In genomic region chr7:150334108-150334507, GRCh38 we compare ENCODE assay signal across 28 cellular contexts. TPM values are rescaled to one million over a fixed set of nuclear protein-coding genes. Genes with fewer than 3 reads are reported as not detected.
DNase-seq lines count a peak whose midpoint lies in the region; ATAC-seq, FAIRE-seq and TF ChIP-seq lines count a peak whose summit lies in the region.
"Had no signal": no experiment of that assay in that cellular context is flagged by ENCODE, and none has a peak within 500 bp of the region (broad histone marks: within the 10 kb centered on the region; RNA-seq: fewer than 3 reads in every experiment).

No MANE protein-coding gene starts in this region.

- H3K4me1 Mint-ChIP-seq in activated T-helper 17 cell treated with anti-CD3 and anti-CD28 coated beads, Interleukin-2, amount 50 U/mL, for 72 hours: no peaks in the 10 kb centered on the region

- intact Hi-C loops in kidney (cut with DNase I): no loop called here
- intact Hi-C loops in stomach (cut with DNase I; ENCODE audit: low total_unique reads): no loop called here

- DNase-seq in DND-41 (no peak), kidney (peak; percentile 24), stomach (no peak), NCI-H1417 (lab: John Stamatoyannopoulos, UW) (no peak), DMS153 treated with DMSO at 0.1 percent for 48 hours (lab: John Stamatoyannopoulos, UW; ENCODE audit: unreplicated experiment) (no peak)
- DNase-seq in stimulated activated naive CD4-positive, alpha-beta T cell (lab: John Stamatoyannopoulos, UW): no peak
- DNase-seq: 8988T; BE2C; Calu3; CD4-positive, alpha-beta T cell; DMS79 treated with DMSO at 0.1 percent for 48 hours; H9; KBM-7; MV-4-11; NCI-H1417 treated with DMSO at 0.1 percent for 48 hours; NCI-H1930; NCI-H2171 treated with DMSO at 0.1 percent for 48 hours; NCI-H446 treated with DMSO at 0.1 percent for 48 hours; NCI-H748 treated with DMSO at 0.1 percent for 48 hours; PC-3 had no signal

- H3K27ac ChIP-seq in DND-41 (ENCODE audit: low read length) (peak overlapping the region; percentile 22; the same call in 1 of the 2 replicates), kidney (ENCODE audit: low read depth in 2 of 2, low read length in 2 of 2) (no peak overlapping the region), stomach (peak overlapping the region in 3 of 5 donors; percentile 29 to 61 (median 58))
- H3K27ac ChIP-seq: HL-60, SJSA1 had no signal

- peaks cover 51% of the 10 kb centered on the region for H3K79me2 ChIP-seq in DND-41 (ENCODE audit: insufficient read depth, low read length)

- H3K27ac Mint-ChIP-seq in activated T-helper 17 cell treated with anti-CD3 and anti-CD28 coated beads, Interleukin-2, amount 50 U/mL, for 72 hours: peak overlapping the region; percentile 17
- H3K27ac Mint-ChIP-seq: CD4-positive, alpha-beta T cell had no signal

- WGBS in stomach, 5 donors: 89 to 97% (median 93%) methylated on average over 6 to 8 of the region's 8 CpGs

- H4K20me1 ChIP-seq in DND-41 (ENCODE audit: insufficient read depth, low read length): peaks cover 66% of the 10 kb centered on the region

- TF ChIP-seq POLR2A in stomach (IDR thresholded peaks at IDR 0.05): no peak

- H2AFZ ChIP-seq in DND-41 (ENCODE audit: low read depth, low read length): no peak overlapping the region

- H3K36me3 Mint-ChIP-seq in activated T-helper 17 cell treated with anti-CD3 and anti-CD28 coated beads, Interleukin-2, amount 50 U/mL, for 72 hours (ENCODE audit: low read depth): peaks cover 25% of the 10 kb centered on the region

- no peak for FAIRE-seq in kidney (lab: Jason Lieb, UNC)
- FAIRE-seq: G401.6, GM12878, GM18507, HTR-8/SVneo had no signal

- H3K27me3 ChIP-seq in DND-41 (ENCODE audit: insufficient read depth, low read length, poor library complexity): no peaks in the 10 kb centered on the region
- no peaks in the 10 kb centered on the region for H3K27me3 ChIP-seq in stomach
- H3K27me3 ChIP-seq: BE2C, SJSA1 had no signal

- H3K36me3 ChIP-seq in DND-41 (ENCODE audit: insufficient read depth, low read length) (peaks cover 93% of the 10 kb centered on the region), kidney (ENCODE audit: control insufficient read depth in 1 of 2, insufficient read depth in 2 of 2, low read length in 2 of 2) (peaks cover 0 to 2% of the 10 kb centered on the region in 2 donors), stomach (peaks cover 0 to 60% (median 47%) of the 10 kb centered on the region in 4 donors)
- H3K36me3 ChIP-seq: SJSA1 had no signal

- no peaks in the 10 kb centered on the region for H3K27me3 Mint-ChIP-seq in activated T-helper 17 cell treated with anti-CD3 and anti-CD28 coated beads, Interleukin-2, amount 50 U/mL, for 72 hours
- H3K27me3 Mint-ChIP-seq: CD4-positive, alpha-beta T cell had no signal

- no peak overlapping the region for H3K4me3 ChIP-seq in DND-41 (ENCODE audit: low read depth in 1 of 2, low read length in 2 of 2)
- no peak overlapping the region for H3K4me3 ChIP-seq in kidney (ENCODE audit: low read length in 2 of 2)
- no peak overlapping the region for H3K4me3 ChIP-seq in stomach
- H3K4me3 ChIP-seq: GM12878, SJSA1 had no signal

- H3K9me3 Mint-ChIP-seq in activated T-helper 17 cell treated with anti-CD3 and anti-CD28 coated beads, Interleukin-2, amount 50 U/mL, for 72 hours: no peaks in the 10 kb centered on the region
- H3K9me3 Mint-ChIP-seq: CD4-positive, alpha-beta T cell; H9 had no signal

- H3K9me3 ChIP-seq in DND-41 (ENCODE audit: insufficient read depth, low read length, severe bottlenecking) (no peaks in the 10 kb centered on the region), kidney (ENCODE audit: control insufficient read depth in 1 of 2, low read length in 2 of 2) (no peaks in the 10 kb centered on the region), stomach (no peaks in the 10 kb centered on the region)
- H3K9me3 ChIP-seq: BE2C, SJSA1 had no signal

- H3K9ac ChIP-seq in DND-41 (ENCODE audit: low read depth, low read length) (no peak overlapping the region), kidney (ENCODE audit: low read length in 2 of 2) (no peak overlapping the region)

- TF ChIP-seq CTCF in DND-41 (IDR thresholded peaks at IDR 0.05; ENCODE audit: borderline replicate concordance, extremely low read depth, low read length, poor library complexity, severe bottlenecking): no peak
- no peak for TF ChIP-seq CTCF in kidney (IDR thresholded peaks at IDR 0.05; ENCODE audit: borderline replicate concordance, extremely low read depth, insufficient read depth)
- TF ChIP-seq CTCF in stomach (IDR thresholded peaks at IDR 0.05): no peak

- H3K4me1 ChIP-seq in DND-41 (ENCODE audit: insufficient read depth, low read length): no peaks in the 10 kb centered on the region
- H3K4me1 ChIP-seq in kidney (ENCODE audit: control insufficient read depth in 1 of 2, insufficient read depth in 1 of 2, low read depth in 1 of 2, low read length in 2 of 2): peaks cover 4 to 14% of the 10 kb centered on the region in 2 donors
- peaks cover 14 to 51% (median 39%) of the 10 kb centered on the region in 4 donors for H3K4me1 ChIP-seq in stomach
- H3K4me1 ChIP-seq: BE2C, SJSA1 had no signal

- no peak overlapping the region for H3K4me3 Mint-ChIP-seq in activated T-helper 17 cell treated with anti-CD3 and anti-CD28 coated beads, Interleukin-2, amount 50 U/mL, for 72 hours
- H3K4me3 Mint-ChIP-seq: CD4-positive, alpha-beta T cell; H9 had no signal

- TF ChIP-seq EP300 in stomach (IDR thresholded peaks at IDR 0.05): no peak

- no peak for ATAC-seq in DND-41 (ENCODE audit: insufficient read depth, low read depth)
- ATAC-seq in activated T-helper 17 cell treated with anti-CD3 and anti-CD28 coated beads, Interleukin-2, amount 50 U/mL, for 72 hours (replicated peaks): no peak
- ATAC-seq in HG03457 (IDR thresholded peaks at IDR 0.05; ENCODE audit: unreplicated experiment): no peak
- ATAC-seq: GM12878, PC-3 had no signal

- H3K4me2 ChIP-seq in DND-41 (ENCODE audit: insufficient read depth, low read length): no peak overlapping the region

RNA-seq across cellular contexts. Expression of gene RARRES2, which starts 7.3 kb away (rescaled TPM):
- not detected for total RNA-seq in activated T-helper 17 cell treated with anti-CD3 and anti-CD28 coated beads, Interleukin-2, amount 50 U/mL, for 72 hours
- total RNA-seq in kidney: 104 TPM
- 475 TPM for polyA plus RNA-seq in kidney (ENCODE audit: insufficient read depth, low read depth, low replicate concordance)
- total RNA-seq in stomach: 100 to 1,000 TPM in 1 of 5 donors, 10 to 100 TPM in 4; 33.5 to 244 (median 70.9) TPM
- polyA plus RNA-seq in stomach: 100 to 1,000 TPM; 161 to 232 (median 197) TPM
- total RNA-seq: CD4-positive, alpha-beta T cell; SJSA1 had no signal

RNA-seq across cellular contexts. Expression of gene ACTR3C, which starts 10.8 kb away (rescaled TPM):
- total RNA-seq in activated T-helper 17 cell treated with anti-CD3 and anti-CD28 coated beads, Interleukin-2, amount 50 U/mL, for 72 hours: 10 to 100 TPM in 1 of 2 donors, 1 to 10 TPM in 1; 9.4 to 11.1 TPM
- total RNA-seq in kidney (31.6 TPM), stomach (10 to 100 TPM in 3 of 5 donors, 1 to 10 TPM in 2; 2.3 to 68.7 (median 16.2) TPM)
- polyA plus RNA-seq in kidney (ENCODE audit: insufficient read depth, low read depth, low replicate concordance) (15.8 TPM), stomach (10 to 100 TPM in 1 of 3 donors, 1 to 10 TPM in 2; 3.1 to 10.1 (median 7.0) TPM)
- total RNA-seq: SJSA1 had no signal

RNA-seq across cellular contexts. Expression of gene LRRC61, which starts 11.0 kb away (rescaled TPM):
- 10 to 100 TPM; 32.7 to 61.6 TPM for total RNA-seq in activated T-helper 17 cell treated with anti-CD3 and anti-CD28 coated beads, Interleukin-2, amount 50 U/mL, for 72 hours
- total RNA-seq in kidney (17.1 TPM), stomach (10 to 100 TPM in 3 of 5 donors, not detected in 2; 11.6 to 15.9 (median 14.2) TPM)
- polyA plus RNA-seq in kidney (ENCODE audit: insufficient read depth, low read depth, low replicate concordance) (23.2 TPM), stomach (1 to 10 TPM; 5.6 to 7.6 (median 7.4) TPM)
- total RNA-seq: SJSA1 had no signal

RNA-seq across cellular contexts. Expression of gene REPIN1, which starts 34.5 kb away (rescaled TPM):
- 10 to 100 TPM; 68.1 to 79.6 TPM for total RNA-seq in activated T-helper 17 cell treated with anti-CD3 and anti-CD28 coated beads, Interleukin-2, amount 50 U/mL, for 72 hours
- total RNA-seq in kidney (95.8 TPM), stomach (100 to 1,000 TPM in 3 of 5 donors, 10 to 100 TPM in 2; 44.2 to 298 (median 104) TPM)
- polyA plus RNA-seq in kidney (ENCODE audit: insufficient read depth, low read depth, low replicate concordance) (53.7 TPM), stomach (10 to 100 TPM; 35.9 to 41.5 (median 36.4) TPM)

RNA-seq across cellular contexts. Expression of gene ZNF775, which starts 45.0 kb away (rescaled TPM):
- total RNA-seq in activated T-helper 17 cell treated with anti-CD3 and anti-CD28 coated beads, Interleukin-2, amount 50 U/mL, for 72 hours: 1 to 10 TPM; 2.5 to 3.2 TPM
- total RNA-seq in kidney (3.7 TPM), stomach (10 to 100 TPM in 2 of 5 donors, 1 to 10 TPM in 1, not detected in 2; 2.0 to 17.0 (median 14.8) TPM)
- polyA plus RNA-seq in kidney (ENCODE audit: insufficient read depth, low read depth, low replicate concordance) (5.2 TPM), stomach (1 to 10 TPM; 1.8 to 2.6 (median 2.4) TPM)

Comparison
In these comparisons a context has a peak if more than half of its experiments do, and no peak if none do; other contexts are left out.
1. H3K27ac ChIP-seq: peak in DND-41 (single experiment) and stomach (3 of 5); none in kidney (0 of 2).
2. RNA of gene RARRES2, which starts 7.3 kb away (total RNA-seq): 104 TPM in kidney (single experiment) and 33.5 to 244 TPM in stomach; not detected in activated T-helper 17 cell treated with anti-CD3 and anti-CD28 coated beads, Interleukin-2, amount 50 U/mL, for 72 hours; every median in the first group is over 10 times any median in the second.